12 cellular contexts compared by ENCODE assay signal in the genomic region with DNA sequence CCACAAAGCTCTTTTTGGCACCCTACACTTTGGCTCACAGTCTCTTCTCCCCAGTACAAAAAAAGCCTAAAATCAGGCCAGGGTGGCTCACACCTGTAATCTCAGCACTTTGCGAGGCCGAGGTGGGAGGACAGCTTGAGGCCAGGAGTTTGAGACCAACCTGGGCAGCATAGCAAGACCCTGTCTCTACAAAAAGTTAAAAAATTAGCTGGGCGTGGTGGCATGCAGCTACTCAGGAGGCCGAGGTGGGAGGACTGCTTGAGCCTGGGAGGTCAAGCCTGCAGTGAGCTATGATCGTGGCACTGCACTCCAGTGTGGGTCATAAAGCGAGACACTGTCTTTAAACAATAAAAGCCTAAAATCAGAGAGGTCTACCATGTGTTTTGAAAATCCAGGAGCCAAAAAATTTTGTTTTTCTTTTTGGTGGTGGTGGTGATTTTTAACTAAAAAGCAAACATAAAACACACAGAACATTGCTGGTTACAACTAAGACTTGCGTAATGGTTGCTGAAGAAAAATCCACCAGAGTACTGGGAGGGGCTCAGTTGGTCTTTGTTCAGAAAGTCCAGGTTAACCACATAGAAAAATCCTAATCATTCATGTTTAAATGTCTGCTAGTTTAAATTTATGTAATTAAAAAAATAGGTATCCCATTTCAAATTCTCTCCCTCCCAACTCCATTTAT. TPM values are rescaled to one million over a fixed set of nuclear protein-coding genes. Genes with fewer than 3 reads are reported as not detected.
DNase-seq lines count a peak whose midpoint lies in the region; ATAC-seq, FAIRE-seq and TF ChIP-seq lines count a peak whose summit lies in the region.
"Had no signal": no experiment of that assay in that cellular context is flagged by ENCODE, and none has a peak within 500 bp of the region (broad histone marks: within the 10 kb centered on the region; RNA-seq: fewer than 3 reads in every experiment).

No MANE protein-coding gene starts in this region.

- no peaks in the 10 kb centered on the region for H3K9me3 Mint-ChIP-seq in activated CD4-positive, alpha-beta T cell treated with anti-CD3 and anti-CD28 coated beads for 36 hours (ENCODE audit: low read depth)

- H3K27ac ChIP-seq in RWPE1: peak overlapping the region; percentile 61
- H3K27ac ChIP-seq in esophagus squamous epithelium: peak overlapping the region in 3 of 4 donors; percentile 99 to 100 (median 100)
- H3K27ac ChIP-seq in psoas muscle: peak overlapping the region; percentile 100

- no peak for DNase-seq in activated CD4-positive, alpha-beta T cell treated with anti-CD3 and anti-CD28 coated beads for 36 hours
- no peak for DNase-seq in activated CD4-positive, alpha-beta T cell treated with anti-CD3 and anti-CD28 coated beads for 1 hour
- DNase-seq in RWPE1 (ENCODE audit: low spot score) (no peak), esophagus squamous epithelium (lab: John Stamatoyannopoulos, UW) (no peak), psoas muscle (no peak), DMS153 treated with DMSO at 0.1 percent for 48 hours (lab: John Stamatoyannopoulos, UW; ENCODE audit: unreplicated experiment) (no peak), GM19239 (ENCODE audit: insufficient read length, low spot score) (no peak), GM13977 (ENCODE audit: low spot score) (no peak)
- DNase-seq: anterior cingulate cortex; NCI-H524; stimulated activated naive CD4-positive, alpha-beta T cell had no signal

- peaks cover 8 to 56% (median 32%) of the 10 kb centered on the region in 3 donors for H3K4me1 ChIP-seq in esophagus squamous epithelium
- H3K4me1 ChIP-seq in psoas muscle: peaks cover 20% of the 10 kb centered on the region

- CTCF ChIA-PET in activated CD4-positive, alpha-beta T cell treated with anti-CD3 and anti-CD28 coated beads for 36 hours (lab: Charles Lee): interaction anchor here (0.5 to 3.2 kb wide), 7 partner anchors 9 to 278 kb away, joined by 3 to 37 read pairs (median 4); a partner anchor contains a TSS
- CTCF ChIA-PET in RWPE1 (lab: Yijun Ruan, JAX): interaction anchor here (0.6 to 1.5 kb wide), 3 partner anchors 139 to 363 kb away, joined by 3 to 4 read pairs (median 3); no protein-coding TSS in a partner anchor

- H3K27ac Mint-ChIP-seq in activated CD4-positive, alpha-beta T cell treated with anti-CD3 and anti-CD28 coated beads for 36 hours: peak overlapping the region; percentile 95

- no peaks in the 10 kb centered on the region for H3K27me3 ChIP-seq in esophagus squamous epithelium
- no peaks in the 10 kb centered on the region for H3K27me3 ChIP-seq in psoas muscle (ENCODE audit: insufficient read depth in 3 of 3, low read length in 2 of 3)

- H3K4me3 ChIP-seq in esophagus squamous epithelium (no peak overlapping the region), psoas muscle (no peak overlapping the region)
- H3K4me3 ChIP-seq: lung had no signal

- no peak for FAIRE-seq in GM19239 (lab: Jason Lieb, UNC)

- H3K36me3 Mint-ChIP-seq in activated CD4-positive, alpha-beta T cell treated with anti-CD3 and anti-CD28 coated beads for 36 hours (ENCODE audit: low read depth): peaks cover 33% of the 10 kb centered on the region

- H3K4me3 Mint-ChIP-seq in activated CD4-positive, alpha-beta T cell treated with anti-CD3 and anti-CD28 coated beads for 36 hours: peak overlapping the region; percentile 86

- no peak for TF ChIP-seq POLR2A in esophagus squamous epithelium (IDR thresholded peaks at IDR 0.05)

- in situ Hi-C loops in GM13977 (cut with MboI; ENCODE audit: low pct_unique_long_range_greater_than_20kb, low sequenced_read_pairs, unreplicated experiment): loop anchor here (25.0 kb wide), 1 partner anchor 267 kb away; a partner anchor contains a TSS

- peaks cover 26% of the 10 kb centered on the region for H3K4me1 Mint-ChIP-seq in activated CD4-positive, alpha-beta T cell treated with anti-CD3 and anti-CD28 coated beads for 36 hours

- POLR2A ChIA-PET in activated CD4-positive, alpha-beta T cell treated with anti-CD3 and anti-CD28 coated beads for 36 hours (lab: Charles Lee): interaction anchor here (0.6 to 4.9 kb wide), 3 partner anchors 24 to 187 kb away, joined by 3 to 83 read pairs (median 4); a partner anchor contains a TSS
- POLR2A ChIA-PET in RWPE1 (lab: Yijun Ruan, JAX; ENCODE audit: low non-redundant PET): interaction anchor here (0.6 kb wide), 1 partner anchor 72 kb away, joined by 10 read pairs; no protein-coding TSS in a partner anchor

- TF ChIP-seq CTCF in RWPE1 (conservative IDR thresholded peaks at IDR 0.05; ENCODE audit: low read depth) (no peak), esophagus squamous epithelium (IDR thresholded peaks at IDR 0.05) (no peak), psoas muscle (IDR thresholded peaks at IDR 0.05) (no peak), GM13977 (IDR thresholded peaks at IDR 0.05; ENCODE audit: extremely low read depth, insufficient read depth, missing control alignments) (no peak)

- intact Hi-C loops in activated CD4-positive, alpha-beta T cell treated with anti-CD3 and anti-CD28 coated beads for 36 hours (cut with DNase I, micrococcal nuclease): loop anchor here in 1 of 2 experiments (2.0 kb wide), 1 partner anchor 83 kb away; no protein-coding TSS in a partner anchor
- intact Hi-C loops in esophagus squamous epithelium (cut with DNase I) (loop anchor here (10.0 kb wide), 1 partner anchor 75 kb away; no protein-coding TSS in a partner anchor), psoas muscle (cut with DNase I) (loop anchor here (2.0 to 10.0 kb wide), 5 partner anchors 37 to 312 kb away; a partner anchor contains a TSS)

- H3K36me3 ChIP-seq in esophagus squamous epithelium (peaks cover 21 to 79% (median 38%) of the 10 kb centered on the region in 3 donors), psoas muscle (ENCODE audit: insufficient read depth in 1 of 2, low read depth in 1 of 2) (peaks cover 7 to 68% of the 10 kb centered on the region in 2 donors)

- H3K9me3 ChIP-seq in esophagus squamous epithelium (no peaks in the 10 kb centered on the region), psoas muscle (no peaks in the 10 kb centered on the region)

- ATAC-seq in activated CD4-positive, alpha-beta T cell treated with anti-CD3 and anti-CD28 coated beads for 36 hours: no peak
- no peak for ATAC-seq in psoas muscle

- 94 to 97% methylated on average over 7 of the region's 7 CpGs for WGBS in esophagus squamous epithelium, 2 donors
- 91 to 95% (median 93%) methylated on average over 7 of the region's 7 CpGs for WGBS in psoas muscle, 3 donors

- no peaks in the 10 kb centered on the region for H3K27me3 Mint-ChIP-seq in activated CD4-positive, alpha-beta T cell treated with anti-CD3 and anti-CD28 coated beads for 36 hours

RNA-seq across cellular contexts. Expression of a gene that starts 1.6 kb away (rescaled TPM):
- total RNA-seq in activated CD4-positive, alpha-beta T cell treated with anti-CD3 and anti-CD28 coated beads for 36 hours: 100 to 1,000 TPM; 119 to 181 TPM
- total RNA-seq in esophagus squamous epithelium (100 to 1,000 TPM in 2 of 4 donors, 10 to 100 TPM in 2; 60.3 to 134 (median 83.8) TPM), psoas muscle (100 to 1,000 TPM in 2 of 4 donors, 10 to 100 TPM in 2; 86.5 to 124 (median 106) TPM)
- polyA plus RNA-seq in psoas muscle: 10 to 100 TPM; 54.0 to 70.7 (median 63.8) TPM

RNA-seq across cellular contexts. Expression of a gene that starts 23.2 kb away (rescaled TPM):
- total RNA-seq in activated CD4-positive, alpha-beta T cell treated with anti-CD3 and anti-CD28 coated beads for 36 hours: 1 to 10 TPM; 6.5 to 6.9 TPM
- total RNA-seq in esophagus squamous epithelium: 10 to 100 TPM in 2 of 4 donors, 1 to 10 TPM in 2; 7.9 to 58.0 (median 10.9) TPM
- 10 to 100 TPM in 1 of 4 donors, 1 to 10 TPM in 3; 3.4 to 11.3 (median 6.6) TPM for total RNA-seq in psoas muscle
- polyA plus RNA-seq in psoas muscle: 1 to 10 TPM; 3.2 to 7.4 (median 4.2) TPM

RNA-seq across cellular contexts. Expression of a gene that starts 34.2 kb away (rescaled TPM):
- 10 to 100 TPM; 47.1 to 67.8 TPM for total RNA-seq in activated CD4-positive, alpha-beta T cell treated with anti-CD3 and anti-CD28 coated beads for 36 hours
- total RNA-seq in esophagus squamous epithelium: 10 to 100 TPM; 35.5 to 54.4 (median 44.5) TPM
- 10 to 100 TPM; 20.1 to 30.4 (median 22.7) TPM for total RNA-seq in psoas muscle
- 10 to 100 TPM; 22.7 to 30.6 (median 26.0) TPM for polyA plus RNA-seq in psoas muscle
